Comparison of ENCODE assay signal across 19 cellular contexts in the genomic region with DNA sequence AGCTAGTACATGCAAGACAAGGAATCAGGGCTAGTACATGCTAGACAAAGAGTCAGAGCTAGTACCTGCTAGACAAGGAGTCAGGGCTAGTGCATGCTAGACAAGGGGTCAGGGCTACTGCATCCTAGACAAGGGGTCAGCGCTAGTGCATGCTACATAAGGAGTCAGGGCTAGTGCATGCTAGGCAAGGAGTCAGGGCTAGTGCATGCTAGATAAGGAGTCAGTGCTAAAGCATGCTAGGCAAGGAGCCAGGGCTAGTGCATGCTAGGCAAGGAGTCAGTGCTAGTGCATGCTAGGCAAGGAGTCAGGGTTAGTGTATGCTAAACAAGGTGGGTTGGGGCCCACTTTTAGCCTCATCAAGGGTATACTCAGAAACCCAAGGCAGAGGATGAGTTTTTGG.
A peak's percentile ranks its signal among the peaks of the same experiment; 100 is the strongest.
DNase-seq lines count a peak whose midpoint lies in the region; ATAC-seq and TF ChIP-seq lines count a peak whose summit lies in the region.
"Had no signal": no experiment of that assay in that cellular context is flagged by ENCODE, and none has a peak within 500 bp of the region (broad histone marks: within the 10 kb centered on the region; RNA-seq: fewer than 3 reads in every experiment).

No MANE protein-coding gene starts in this region.

- no peaks in the 10 kb centered on the region for H4K20me1 ChIP-seq in MM.1S (ENCODE audit: insufficient read depth, low read length)

- peaks cover 13% of the 10 kb centered on the region for H3F3A ChIP-seq in MM.1S (ENCODE audit: insufficient read depth, low read length)

- no peaks in the 10 kb centered on the region for H3K27me3 ChIP-seq in MM.1S (replicated peaks; ENCODE audit: insufficient read depth, low read length)

- H3K9ac ChIP-seq in MM.1S (ENCODE audit: low read length) = no peak overlapping the region
- H3K9ac ChIP-seq: KMS-11 had no signal

- DNase-seq in AG10803 (ENCODE audit: low read depth) (peak; percentile 27), MM.1S (no peak), epithelial cell of esophagus (ENCODE audit: low read depth) (peak; percentile 69), kidney tubule cell (ENCODE audit: low spot score) (peak; percentile 40), T-helper 9 cell (no peak), SW 1271 (lab: John Stamatoyannopoulos, UW) (no peak), caudate nucleus (lab: John Stamatoyannopoulos, UW) (no peak)
- DNase-seq: DMS53, MV-4-11, NCI-H1694 treated with DMSO at 0.1 percent for 48 hours, NCI-H2081 treated with DMSO at 0.1 percent for 48 hours, NCI-H2171 treated with DMSO at 0.1 percent for 48 hours, NCI-H446, NCI-H526, OCI-M1, SHP77 had no signal

- H3K79me2 ChIP-seq in MM.1S (ENCODE audit: low read length) = no peaks in the 10 kb centered on the region

- H3K27ac ChIP-seq in MM.1S (ENCODE audit: low read length) (peak overlapping the region; percentile 62; the same call in 1 of the 2 replicates), caudate nucleus (ENCODE audit: low read depth, low read length) (no peak overlapping the region)
- H3K27ac ChIP-seq: KMS-11 had no signal

- H3K36me3 ChIP-seq in MM.1S (replicated peaks; ENCODE audit: insufficient read depth, low read length) = no peaks in the 10 kb centered on the region
- H3K36me3 ChIP-seq: HAP-1 had no signal

- no peaks in the 10 kb centered on the region for H3K9me2 ChIP-seq in MM.1S (replicated peaks; ENCODE audit: insufficient read depth, low read length)

- H3K4me1 ChIP-seq in MM.1S (ENCODE audit: low read length) = peaks cover 30% of the 10 kb centered on the region
- H3K4me1 ChIP-seq: HAP-1 had no signal

- H3K4me3 ChIP-seq in AG10803 (ENCODE audit: low read length) = no peak overlapping the region
- H3K4me3 ChIP-seq in MM.1S (ENCODE audit: low read length) = no peak overlapping the region
- no peak overlapping the region for H3K4me3 ChIP-seq in epithelial cell of esophagus (ENCODE audit: low read length)
- H3K4me3 ChIP-seq: HAP-1 had no signal

- H3K4me2 ChIP-seq in MM.1S (ENCODE audit: low read depth, low read length) = no peak overlapping the region
- H3K4me2 ChIP-seq: KMS-11 had no signal

- TF ChIP-seq CTCF in AG10803 (conservative IDR thresholded peaks at IDR 0.05; ENCODE audit: low read length) = no peak
- TF ChIP-seq CTCF in MM.1S (IDR thresholded peaks at IDR 0.05; ENCODE audit: low read length) = no peak
- TF ChIP-seq CTCF in epithelial cell of esophagus (IDR thresholded peaks at IDR 0.05; ENCODE audit: insufficient read depth, low read depth, low read length, missing control alignments) = no peak

- no peaks in the 10 kb centered on the region for H3K9me3 ChIP-seq in MM.1S (replicated peaks; ENCODE audit: insufficient read depth, low read length)
- H3K9me3 ChIP-seq: HAP-1 had no signal

- no peak overlapping the region for H2AFZ ChIP-seq in MM.1S (ENCODE audit: low read length)

- ATAC-seq in GM18868 (IDR thresholded peaks at IDR 0.05; ENCODE audit: unreplicated experiment) = no peak

Comparison
In these comparisons a context has a peak if more than half of its experiments do, and no peak if none do; other contexts are left out.
1. DNase-seq: peak in AG10803 (single experiment), epithelial cell of esophagus (single experiment) and kidney tubule cell (single experiment); none in MM.1S (single experiment), T-helper 9 cell (single experiment), SW 1271 (0 of 2) and caudate nucleus (0 of 61).